ENCODE assay signal across 8 cellular contexts in the genomic region with DNA sequence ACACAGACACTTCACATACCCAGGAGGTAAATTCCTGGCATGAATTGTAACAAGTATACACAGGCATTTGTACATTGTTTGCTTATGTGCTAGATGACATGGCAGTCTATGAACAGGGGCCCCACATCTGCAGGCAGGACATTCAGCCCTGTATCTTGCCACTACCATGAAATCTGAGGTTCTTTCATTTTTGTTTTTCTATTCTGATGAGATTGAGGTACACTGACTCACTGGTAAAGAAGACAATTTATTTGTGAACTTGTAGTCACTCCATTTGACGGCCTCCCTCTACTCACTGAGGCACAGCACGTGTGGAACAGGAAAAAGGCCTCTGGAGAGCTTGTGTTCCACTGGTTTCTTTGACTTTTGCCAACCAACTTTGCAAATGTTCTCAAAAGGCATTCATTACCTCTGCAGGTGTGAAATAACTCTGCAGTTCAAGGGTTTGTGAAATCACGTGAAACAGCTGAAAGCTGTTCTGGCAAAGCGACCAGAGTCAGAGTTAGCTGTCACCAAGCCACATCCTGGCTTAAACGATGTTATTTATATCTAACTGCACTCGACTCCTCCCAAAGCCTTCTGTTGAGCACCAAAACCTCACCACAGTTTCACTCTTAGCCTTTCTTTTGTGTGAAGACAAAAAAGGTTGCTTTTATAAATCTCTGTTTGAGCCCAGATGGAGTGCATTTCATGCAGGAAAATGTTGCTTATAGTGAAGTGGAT.
DNase-seq lines count a peak whose midpoint lies in the region; ATAC-seq, FAIRE-seq and TF ChIP-seq lines count a peak whose summit lies in the region.

No MANE protein-coding gene starts in this region.

- no peak overlapping the region for H2AFZ ChIP-seq in astrocyte (ENCODE audit: low read depth, low read length)

- H4K20me1 ChIP-seq in astrocyte (ENCODE audit: insufficient read depth, low read length), result no peaks in the 10 kb centered on the region

- FAIRE-seq in astrocyte (lab: Jason Lieb, UNC), result no peak

- H3K27me3 Mint-ChIP-seq in astrocyte (ENCODE audit: low read depth, unreplicated experiment), result no peaks in the 10 kb centered on the region

- H3K27ac Mint-ChIP-seq in astrocyte (ENCODE audit: unreplicated experiment), result no peak overlapping the region

- peaks cover 15% of the 10 kb centered on the region for H3K4me1 Mint-ChIP-seq in astrocyte (ENCODE audit: low read depth, unreplicated experiment)

- H3K9me3 Mint-ChIP-seq in astrocyte (ENCODE audit: unreplicated experiment), result no peaks in the 10 kb centered on the region

- peak; percentile 34 for DNase-seq in RWPE1 (ENCODE audit: low spot score)
- no peak for DNase-seq in astrocyte (ENCODE audit: low read depth)
- peak; percentile 61 for DNase-seq in stimulated activated CD4-positive, alpha-beta T cell treated with anti-CD3 and anti-CD28 coated beads, Interleukin-1b, Interleukin-23, amount 100 ng/mL, for 48 hours
- DNase-seq in HUDEP-2 (lab: John Stamatoyannopoulos, UW; ENCODE audit: unreplicated experiment in 76 of 76), result no peak
- no peak for DNase-seq in nucleus accumbens (lab: John Stamatoyannopoulos, UW)
- DNase-seq in foreskin fibroblast, result no peak

- peak overlapping the region; percentile 49 for H3K4me2 ChIP-seq in astrocyte (ENCODE audit: low read length)

- ATAC-seq in GM19025 (IDR thresholded peaks at IDR 0.05; ENCODE audit: low read depth, unreplicated experiment), result peak; percentile 86
- peak; percentile 96 for ATAC-seq in HG02973 (IDR thresholded peaks at IDR 0.05; ENCODE audit: unreplicated experiment)

- H3K36me3 ChIP-seq in astrocyte (ENCODE audit: insufficient read depth, low read length), result no peaks in the 10 kb centered on the region

- CTCF ChIA-PET in RWPE1 (lab: Yijun Ruan, JAX), result no interaction called here

- H3K27ac ChIP-seq in RWPE1 (no peak overlapping the region), astrocyte (ENCODE audit: low read depth, low read length) (no peak overlapping the region)

- H3K27me3 ChIP-seq in astrocyte (ENCODE audit: insufficient read depth, low read length), result no peaks in the 10 kb centered on the region

- H3K9ac ChIP-seq in astrocyte (ENCODE audit: low read length), result no peak overlapping the region

- H3K79me2 ChIP-seq in astrocyte (ENCODE audit: insufficient read depth, low read length), result no peaks in the 10 kb centered on the region

- H3K4me3 ChIP-seq in astrocyte (ENCODE audit: insufficient read depth, low read depth, low read length), result no peak overlapping the region
- H3K4me3 ChIP-seq in foreskin fibroblast (ENCODE audit: low read depth in 1 of 2, low read length in 2 of 2), result no peak overlapping the region

- no peaks in the 10 kb centered on the region for H3K9me3 ChIP-seq in astrocyte (ENCODE audit: insufficient read depth, low read depth, low read length)

- TF ChIP-seq CTCF in RWPE1 (conservative IDR thresholded peaks at IDR 0.05; ENCODE audit: low read depth) (no peak), astrocyte (IDR thresholded peaks at IDR 0.05; ENCODE audit: insufficient read depth, low read depth, low read length) (no peak), foreskin fibroblast (IDR thresholded peaks at IDR 0.05; ENCODE audit: low read depth, low read length) (no peak)

- H3K36me3 Mint-ChIP-seq in astrocyte (ENCODE audit: low read depth, unreplicated experiment), result no peaks in the 10 kb centered on the region

- POLR2A ChIA-PET in RWPE1 (lab: Yijun Ruan, JAX; ENCODE audit: low non-redundant PET), result no interaction called here

- H3K4me3 Mint-ChIP-seq in astrocyte (ENCODE audit: unreplicated experiment), result no peak overlapping the region

- peaks cover 11% of the 10 kb centered on the region for H3K4me1 ChIP-seq in astrocyte (ENCODE audit: insufficient read depth, low read length)

Comparison
In these comparisons a context has a peak if more than half of its experiments do, and no peak if none do; other contexts are left out.
1. DNase-seq: peak in RWPE1 (single experiment) and stimulated activated CD4-positive, alpha-beta T cell treated with anti-CD3 and anti-CD28 coated beads, Interleukin-1b, Interleukin-23, amount 100 ng/mL, for 48 hours (single experiment); none in astrocyte (single experiment), HUDEP-2 (0 of 76), nucleus accumbens (0 of 56) and foreskin fibroblast (0 of 2).